Comparison of ENCODE assay signal across 21 cellular contexts in genomic region chr2:1448009-1448408, GRCh38. TPM values are rescaled to one million over a fixed set of nuclear protein-coding genes. Genes with fewer than 3 reads are reported as not detected.
"Had no signal": no experiment of that assay in that cellular context is flagged by ENCODE, and none has a peak within 500 bp of the region (broad histone marks: within the 10 kb centered on the region; RNA-seq: fewer than 3 reads in every experiment).

No MANE protein-coding gene starts in this region.

- DNase-seq: central memory CD4-positive, alpha-beta T cell; dorsolateral prefrontal cortex; effector CD8-positive, alpha-beta T cell; left colon; mammary epithelial cell; naive thymus-derived CD4-positive, alpha-beta T cell; nephron progenitor cell; right cardiac atrium; stimulated activated CD4-positive, alpha-beta T cell treated with anti-CD3 and anti-CD28 coated beads, Interleukin-15, amount 100 ng/mL, for 24 hours; stimulated activated CD4-positive, alpha-beta T cell treated with anti-CD3 and anti-CD28 coated beads, Interleukin-1b, Interleukin-23, amount 100 ng/mL, for 48 hours; stimulated activated CD4-positive, alpha-beta T cell treated with anti-CD3 and anti-CD28 coated beads, Interleukin-4, amount 100 ng/mL, for 24 hours; stimulated activated naive B cell treated with anti-CD40 and anti-IgM and Interleukin-4, amounts not matched to agents 10 μg/mL and 1 μg/mL and 100 μg/mL, for 72 hours; stimulated activated naive CD8-positive, alpha-beta T cell treated with anti-CD3 and anti-CD28 coated beads, Interleukin-15, amount 100 ng/mL, for 72 hours; testis; transverse colon had no signal

- H3K9me3 ChIP-seq: testis, transverse colon had no signal

- ATAC-seq: left colon; naive thymus-derived CD4-positive, alpha-beta T cell; right cardiac atrium; stimulated activated naive B cell treated with anti-CD40 and anti-IgM and Interleukin-4, amounts not matched to agents 10 μg/mL and 1 μg/mL and 100 μg/mL, for 72 hours; stimulated activated naive CD8-positive, alpha-beta T cell treated with anti-CD3 and anti-CD28 coated beads, Interleukin-15, amount 100 ng/mL, for 72 hours had no signal

- H3K27me3 ChIP-seq: testis had no signal

- H3K4me3 Mint-ChIP-seq: naive thymus-derived CD4-positive, alpha-beta T cell; nephron progenitor cell; stimulated activated naive B cell treated with anti-CD40 and anti-IgM and Interleukin-4, amounts not matched to agents 10 μg/mL and 1 μg/mL and 100 μg/mL, for 72 hours; stimulated activated naive CD8-positive, alpha-beta T cell treated with anti-CD3 and anti-CD28 coated beads, Interleukin-15, amount 100 ng/mL, for 72 hours had no signal

- H3K27ac Mint-ChIP-seq: naive thymus-derived CD4-positive, alpha-beta T cell; nephron progenitor cell; stimulated activated naive B cell treated with anti-CD40 and anti-IgM and Interleukin-4, amounts not matched to agents 10 μg/mL and 1 μg/mL and 100 μg/mL, for 72 hours; stimulated activated naive CD8-positive, alpha-beta T cell treated with anti-CD3 and anti-CD28 coated beads, Interleukin-15, amount 100 ng/mL, for 72 hours had no signal

- H3K36me3 Mint-ChIP-seq: naive thymus-derived CD4-positive, alpha-beta T cell; stimulated activated naive B cell treated with anti-CD40 and anti-IgM and Interleukin-4, amounts not matched to agents 10 μg/mL and 1 μg/mL and 100 μg/mL, for 72 hours had no signal

- H3K27ac ChIP-seq: coronary artery, dorsolateral prefrontal cortex, testis, transverse colon had no signal

- H3K36me3 ChIP-seq: transverse colon had no signal

- H3K4me1 ChIP-seq: testis, transverse colon had no signal

- H3K4me1 Mint-ChIP-seq: naive thymus-derived CD4-positive, alpha-beta T cell; stimulated activated naive B cell treated with anti-CD40 and anti-IgM and Interleukin-4, amounts not matched to agents 10 μg/mL and 1 μg/mL and 100 μg/mL, for 72 hours had no signal

- H3K4me3 ChIP-seq: coronary artery, dorsolateral prefrontal cortex, testis, transverse colon had no signal

RNA-seq across cellular contexts. Expression of gene TPO, which starts 34.7 kb away (rescaled TPM):
- total RNA-seq: chondrocyte, fibroblast of lung, kidney epithelial cell, liver, mammary epithelial cell, osteocyte had no signal
- polyA plus RNA-seq: fibroblast of lung; liver; mammary epithelial cell; naive thymus-derived CD4-positive, alpha-beta T cell had no signal
